Comparison of ENCODE assay signal across 9 cellular contexts in the genomic region with DNA sequence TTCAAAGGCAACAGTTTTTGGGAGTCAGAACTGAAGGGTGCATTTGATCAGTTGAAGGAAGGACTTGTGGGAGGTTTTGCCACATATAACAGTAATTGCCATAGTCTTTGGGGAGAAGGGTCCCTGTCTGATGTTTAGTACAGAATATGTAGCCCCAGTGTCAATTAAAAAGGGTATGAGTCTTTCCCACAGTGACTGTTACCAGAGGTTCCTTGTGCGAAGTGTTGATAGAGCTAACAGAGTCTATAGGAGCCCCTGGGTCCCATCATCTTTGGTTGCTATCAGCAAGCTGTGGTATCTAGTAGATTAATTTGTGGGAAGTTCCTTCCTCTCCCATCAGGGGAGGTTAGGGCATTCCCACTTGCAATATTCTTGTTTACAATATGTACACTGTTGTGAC.
"Had no signal": no experiment of that assay in that cellular context is flagged by ENCODE, and none has a peak within 500 bp of the region (broad histone marks: within the 10 kb centered on the region; RNA-seq: fewer than 3 reads in every experiment).

No MANE protein-coding gene starts in this region.

- ATAC-seq: GM23338, K562 had no signal

- H3K27ac ChIP-seq: HL-60 had no signal

- FAIRE-seq: H1, H54, K562 had no signal

- DNase-seq: H9, HCEC 1CT, HFFc6, IMR-90 had no signal

- H3K4me3 ChIP-seq: GM23338, K562 had no signal

- H3K4me2 ChIP-seq: GM23338 had no signal

- H2AFZ ChIP-seq: GM23338 had no signal
